2 cellular contexts compared by ENCODE assay signal in genomic region chr9:88529496-88529895, GRCh38.
TF ChIP-seq lines count a peak whose summit lies in the region.

No MANE protein-coding gene starts in this region.

TF ChIP-seq in HCT116, 20 proteins besides CTCF, POLR2A, EP300 and RAD21:
- no peak for TF ChIP-seq ZBTB33 (IDR thresholded peaks at IDR 0.05; ENCODE audit: extremely low read depth, insufficient replicate concordance, low read length)
- no peak for TF ChIP-seq ZFX (IDR thresholded peaks at IDR 0.05)

TF ChIP-seq in GM23338, 12 proteins besides CTCF, POLR2A, EP300 and RAD21:
- no peak for TF ChIP-seq REST (IDR thresholded peaks at IDR 0.05; ENCODE audit: unreplicated experiment)
- TF ChIP-seq CREB1 (CRISPR knock-in tag; IDR thresholded peaks at IDR 0.05; ENCODE audit: low read depth): no peak
- no peak for TF ChIP-seq EZH2 (IDR thresholded peaks at IDR 0.05; ENCODE audit: low read depth, unreplicated experiment)
- TF ChIP-seq STAT1 (IDR thresholded peaks at IDR 0.05; ENCODE audit: unreplicated experiment): no peak
- no peak for TF ChIP-seq POLR2AphosphoS5 (IDR thresholded peaks at IDR 0.05; ENCODE audit: low read depth)
- no peak for TF ChIP-seq NANOG (IDR thresholded peaks at IDR 0.05; ENCODE audit: borderline replicate concordance)
- TF ChIP-seq JUNB (IDR thresholded peaks at IDR 0.05; ENCODE audit: unreplicated experiment): no peak
- no peak for TF ChIP-seq ETS1 (IDR thresholded peaks at IDR 0.05)
- TF ChIP-seq ZNF462 (CRISPR knock-in tag; IDR thresholded peaks at IDR 0.05): no peak
- no peak for TF ChIP-seq ZNF114 (CRISPR knock-in tag; IDR thresholded peaks at IDR 0.05)
- no peak for TF ChIP-seq ZNF331 (CRISPR knock-in tag; IDR thresholded peaks at IDR 0.05; ENCODE audit: low read depth)
- no peak for TF ChIP-seq EZH2phosphoT487 (IDR thresholded peaks at IDR 0.05; ENCODE audit: unreplicated experiment)
TF ChIP-seq in GM23338: peak in this region for 0.
